Comparison of ENCODE assay signal across 8 cellular contexts in the genomic region with DNA sequence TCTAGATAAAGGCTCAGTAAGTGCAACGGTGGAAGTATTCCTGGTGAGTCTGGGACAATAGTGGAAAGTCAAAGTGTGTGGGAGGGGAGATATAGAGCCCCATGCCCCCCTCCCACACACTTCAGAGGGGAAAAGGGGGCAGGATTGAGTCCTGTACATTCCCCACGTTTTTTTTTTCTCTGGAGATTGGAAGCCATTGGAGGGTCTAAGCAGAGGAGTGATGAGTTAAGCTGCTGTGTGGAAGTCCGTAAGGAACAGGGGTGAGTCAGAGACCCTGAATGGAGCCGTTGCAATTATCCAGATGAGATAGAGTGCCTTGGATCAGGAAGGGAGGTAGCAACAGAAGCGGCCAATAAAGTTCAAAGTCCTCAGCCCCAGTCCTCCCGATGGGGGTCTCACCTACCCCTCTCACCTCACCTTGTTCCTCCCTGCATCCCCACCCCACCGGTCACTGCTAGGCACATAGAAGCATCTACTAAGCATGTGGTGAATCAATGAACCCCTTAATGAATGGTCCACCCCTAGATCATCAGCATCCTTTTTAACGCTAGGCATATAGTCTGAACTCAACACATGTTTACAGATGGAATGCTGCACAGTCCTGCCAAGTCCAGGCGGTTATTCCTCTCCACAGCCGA. TPM values are rescaled to one million over a fixed set of nuclear protein-coding genes. Genes with fewer than 3 reads are reported as not detected.
DNase-seq lines count a peak whose midpoint lies in the region; ATAC-seq and TF ChIP-seq lines count a peak whose summit lies in the region.

No MANE protein-coding gene starts in this region.

- H3K27me3 Mint-ChIP-seq in MCF 10A (ENCODE audit: insufficient read depth, unreplicated experiment), result no peaks in the 10 kb centered on the region

- TF ChIP-seq EP300 in transverse colon (IDR thresholded peaks at IDR 0.05; ENCODE audit: low read depth), result no peak

- H3K9me3 ChIP-seq in left lung (no peaks in the 10 kb centered on the region), transverse colon (no peaks in the 10 kb centered on the region)

- H3K36me3 Mint-ChIP-seq in MCF 10A (ENCODE audit: insufficient read depth, unreplicated experiment), result peaks cover 19% of the 10 kb centered on the region

- peaks cover 12 to 50% of the 10 kb centered on the region in 2 donors for H3K4me1 ChIP-seq in left lung
- H3K4me1 ChIP-seq in transverse colon, result peaks cover 0 to 26% (median 19%) of the 10 kb centered on the region in 4 donors

- ATAC-seq in GM18498 (IDR thresholded peaks at IDR 0.05; ENCODE audit: unreplicated experiment), result peak; percentile 1
- peak; percentile 9 for ATAC-seq in left lung
- no peak for ATAC-seq in GM18505 (IDR thresholded peaks at IDR 0.05; ENCODE audit: unreplicated experiment)

- peak overlapping the region; percentile 87 for H3K4me3 Mint-ChIP-seq in MCF 10A (ENCODE audit: unreplicated experiment)

- no peaks in the 10 kb centered on the region for H3K9me3 Mint-ChIP-seq in MCF 10A (ENCODE audit: unreplicated experiment)

- H3K4me1 Mint-ChIP-seq in MCF 10A (ENCODE audit: insufficient read depth, unreplicated experiment), result peaks cover 32% of the 10 kb centered on the region

- H3K36me3 ChIP-seq in left lung (peaks cover 0 to 21% of the 10 kb centered on the region in 2 donors), transverse colon (peaks cover 0 to 16% (median 0%) of the 10 kb centered on the region in 4 donors)

- POLR2A ChIA-PET in MCF 10A (lab: Yijun Ruan, JAX), result interaction anchor here (0.7 to 2.7 kb wide), 12 partner anchors 13 to 458 kb away, joined by 3 to 24 read pairs (median 10); partner anchors contain the start of genes B4GALT5 and SPATA2

- H3K27me3 ChIP-seq in left lung (no peaks in the 10 kb centered on the region), transverse colon (no peaks in the 10 kb centered on the region)

- peak; percentile 49 for DNase-seq in LHCN-M2 (ENCODE audit: low read depth)
- peak; percentile 26 for DNase-seq in MCF 10A (ENCODE audit: unreplicated experiment)
- DNase-seq in left lung, result no peak
- no peak for DNase-seq in transverse colon
- no peak for DNase-seq in activated gamma-delta T cell (lab: John Stamatoyannopoulos, UW)
- no peak for DNase-seq in COLO829 (ENCODE audit: low spot score)

- H3K27ac Mint-ChIP-seq in MCF 10A (ENCODE audit: low read depth, unreplicated experiment), result peak overlapping the region; percentile 71

- WGBS in transverse colon (ENCODE audit: low coverage in 1 of 2), 2 donors, result 14 to 30% methylated on average over 3 to 10 of the region's 10 CpGs

- H3K4me3 ChIP-seq in left lung (peak overlapping the region; percentile 71 to 82), transverse colon (peak overlapping the region; percentile 63 to 96 (median 82))

- TF ChIP-seq CTCF in MCF 10A (IDR thresholded peaks at IDR 0.05; ENCODE audit: unreplicated experiment), result no peak
- TF ChIP-seq CTCF in left lung (IDR thresholded peaks at IDR 0.05), result no peak
- no peak for TF ChIP-seq CTCF in transverse colon (IDR thresholded peaks at IDR 0.05)

- CTCF ChIA-PET in MCF 10A (lab: Yijun Ruan, JAX), result interaction anchor here (0.6 to 1.5 kb wide), 4 partner anchors 12 to 53 kb away, joined by 3 to 5 read pairs (median 4); no protein-coding TSS in a partner anchor

- TSS peak; percentile 69 for BruUV-seq in MCF 10A (replicated peaks; lab: Mats Ljungman, UMichigan)

- in situ Hi-C loops in transverse colon (cut with MboI; ENCODE audit: low pct_ligation_motif_present in 1 of 4, low pct_unique_long_range_greater_than_20kb in 1 of 4, low sequenced_read_pairs in 3 of 4), result no loop called here

- no peak for TF ChIP-seq POLR2A in transverse colon (IDR thresholded peaks at IDR 0.05)
- TF ChIP-seq POLR2A in GM18505 (IDR thresholded peaks at IDR 0.05; ENCODE audit: borderline replicate concordance, extremely low read depth, insufficient read depth, insufficient read length), result no peak

- intact Hi-C loops in MCF 10A (cut with micrococcal nuclease) (loop anchor here (5.0 kb wide), 1 partner anchor 100 kb away; the partner anchor contains the start of gene B4GALT5), left lung (cut with DNase I) (no loop called here), transverse colon (cut with DNase I; ENCODE audit: low total_unique reads) (no loop called here)

- H3K27ac ChIP-seq in left lung (peak overlapping the region; percentile 93 to 95), transverse colon (peak overlapping the region; percentile 93 to 100 (median 97))

RNA-seq across cellular contexts. Expression of gene SLC9A8, which starts 0.7 kb away (rescaled TPM):
- total RNA-seq in LHCN-M2 (2014; rRNA removed), result 7.2 and 8.5 TPM in 2 replicates
- polyA plus RNA-seq in LHCN-M2 (2012), result 6.0 TPM
- total RNA-seq in MCF 10A (2022), result 14.6 and 16.5 TPM in 2 replicates
- 10 to 100 TPM in 1 of 2 donors, 1 to 10 TPM in 1; 8.4 to 16.7 TPM for total RNA-seq in left lung
- total RNA-seq in transverse colon, result 10 to 100 TPM in 3 of 4 donors, 1 to 10 TPM in 1; 9.0 to 31.0 (median 16.6) TPM

Comparison
In these comparisons a context has a peak if more than half of its experiments do, and no peak if none do; other contexts are left out.
1. DNase-seq: peak in LHCN-M2 (single experiment) and MCF 10A (single experiment); none in left lung (0 of 2), transverse colon (single experiment), activated gamma-delta T cell (single experiment) and COLO829 (single experiment).